Comparison of ENCODE assay signal across 9 cellular contexts in the genomic region with DNA sequence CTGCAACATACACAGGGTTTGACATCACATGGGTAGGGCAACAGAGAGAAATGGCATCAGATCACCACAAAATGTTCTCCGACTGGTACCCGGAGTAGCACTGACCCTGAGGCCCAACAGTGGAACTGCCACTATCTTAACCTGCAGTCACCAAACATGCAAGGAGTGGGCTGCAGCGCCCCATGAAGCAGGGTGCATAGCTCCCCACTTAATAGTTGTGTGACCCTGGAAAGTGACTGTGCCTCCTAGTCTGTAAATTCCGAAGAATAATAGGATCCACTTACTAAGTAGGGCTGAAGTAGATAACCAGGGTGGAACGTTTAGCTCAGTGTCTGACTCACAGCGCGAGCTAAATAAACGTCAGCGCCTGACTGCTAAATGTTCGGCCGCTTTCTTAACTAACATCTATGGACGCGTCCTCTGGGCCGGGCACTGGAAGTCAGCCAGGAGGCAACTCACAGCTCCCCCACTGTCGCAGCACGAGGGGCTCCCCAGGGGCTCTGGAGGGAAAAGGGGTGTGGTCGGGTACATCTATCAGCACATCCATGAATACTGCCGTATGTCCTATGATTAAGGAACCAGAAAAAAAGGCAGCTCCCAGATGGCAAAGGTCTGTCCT. TPM values are rescaled to one million over a fixed set of nuclear protein-coding genes. Genes with fewer than 3 reads are reported as not detected.
DNase-seq lines count a peak whose midpoint lies in the region; ATAC-seq lines count a peak whose summit lies in the region.
"Had no signal": no experiment of that assay in that cellular context is flagged by ENCODE, and none has a peak within 500 bp of the region (broad histone marks: within the 10 kb centered on the region; RNA-seq: fewer than 3 reads in every experiment).

No MANE protein-coding gene starts in this region.

- peaks cover 9% of the 10 kb centered on the region for H3K27me3 Mint-ChIP-seq in activated CD4-positive, alpha-beta T cell treated with anti-CD3 and anti-CD28 coated beads, Interleukin-2, amount 10 ng/mL, durations not matched to agents 7 days and 5 days

- peaks cover 13% of the 10 kb centered on the region for H3K36me3 Mint-ChIP-seq in activated CD4-positive, alpha-beta T cell treated with anti-CD3 and anti-CD28 coated beads, Interleukin-2, amount 10 ng/mL, durations not matched to agents 7 days and 5 days (ENCODE audit: low read depth)

- H3K36me3 ChIP-seq in BLaER1 treated with 17β-estradiol and CSF1 and Interleukin-3, amounts not matched to agents 10 nM and 100 nM = peaks cover 34 to 41% (median 38%) of the 10 kb centered on the region in 11 experiments

- peak overlapping the region; percentile 94 to 100 (median 97) for H3K4me2 ChIP-seq in BLaER1 treated with 17β-estradiol and CSF1 and Interleukin-3, amounts not matched to agents 10 nM and 100 nM

- H3K27ac ChIP-seq in BLaER1 treated with 17β-estradiol and CSF1 and Interleukin-3, amounts not matched to agents 10 nM and 100 nM = peak overlapping the region; percentile 75 to 96 (median 91)

- H4K20me1 ChIP-seq in BLaER1 treated with 17β-estradiol and CSF1 and Interleukin-3, amounts not matched to agents 10 nM and 100 nM = peaks cover 21 to 57% (median 54%) of the 10 kb centered on the region in 11 experiments; a peak in 21 of 22 replicates

- POLR2A ChIA-PET in activated CD4-positive, alpha-beta T cell treated with anti-CD3 and anti-CD28 coated beads, Interleukin-2, amount 10 ng/mL, durations not matched to agents 7 days and 5 days (lab: Charles Lee) = no interaction called here

- peak overlapping the region; percentile 87 to 96 (median 94) for H3K9ac ChIP-seq in BLaER1 treated with 17β-estradiol and CSF1 and Interleukin-3, amounts not matched to agents 10 nM and 100 nM

- peak overlapping the region; percentile 74 to 99 (median 88) for H3K4me3 ChIP-seq in BLaER1 treated with 17β-estradiol and CSF1 and Interleukin-3, amounts not matched to agents 10 nM and 100 nM

- H3K27me3 ChIP-seq in BLaER1 treated with 17β-estradiol and CSF1 and Interleukin-3, amounts not matched to agents 10 nM and 100 nM = no peaks in the 10 kb centered on the region

- peak overlapping the region; percentile 93 for H3K27ac Mint-ChIP-seq in activated CD4-positive, alpha-beta T cell treated with anti-CD3 and anti-CD28 coated beads, Interleukin-2, amount 10 ng/mL, durations not matched to agents 7 days and 5 days

- H3K4me1 ChIP-seq in BLaER1 treated with 17β-estradiol and CSF1 and Interleukin-3, amounts not matched to agents 10 nM and 100 nM = peaks cover 19 to 50% (median 39%) of the 10 kb centered on the region in 10 experiments

- peaks cover 25% of the 10 kb centered on the region for H3K4me1 Mint-ChIP-seq in activated CD4-positive, alpha-beta T cell treated with anti-CD3 and anti-CD28 coated beads, Interleukin-2, amount 10 ng/mL, durations not matched to agents 7 days and 5 days

- DNase-seq in activated CD4-positive, alpha-beta T cell treated with anti-CD3 and anti-CD28 coated beads, Interleukin-2, amount 10 ng/mL, durations not matched to agents 7 days and 5 days = peak; percentile 14
- DNase-seq in fibroblast of gingiva (ENCODE audit: low read depth) = peak; percentile 73
- peak; percentile 76 for DNase-seq in non-pigmented ciliary epithelial cell (ENCODE audit: low read depth)

- H3K9me3 ChIP-seq in BLaER1 treated with 17β-estradiol and CSF1 and Interleukin-3, amounts not matched to agents 10 nM and 100 nM (replicated peaks in 1 of 11) = no peaks in the 10 kb centered on the region

- H3K9me3 Mint-ChIP-seq in activated CD4-positive, alpha-beta T cell treated with anti-CD3 and anti-CD28 coated beads, Interleukin-2, amount 10 ng/mL, durations not matched to agents 7 days and 5 days = no peaks in the 10 kb centered on the region

- CTCF ChIA-PET in activated CD4-positive, alpha-beta T cell treated with anti-CD3 and anti-CD28 coated beads, Interleukin-2, amount 10 ng/mL, durations not matched to agents 7 days and 5 days (lab: Charles Lee) = interaction anchor here (0.6 to 1.2 kb wide), 3 partner anchors 9 to 1748 kb away, joined by 3 read pairs; no protein-coding TSS in a partner anchor

- H3K4me3 Mint-ChIP-seq in activated CD4-positive, alpha-beta T cell treated with anti-CD3 and anti-CD28 coated beads, Interleukin-2, amount 10 ng/mL, durations not matched to agents 7 days and 5 days = peak overlapping the region; percentile 97

- ATAC-seq in HG03159 (IDR thresholded peaks at IDR 0.05; ENCODE audit: unreplicated experiment) (peak; percentile 6), GM19452 (IDR thresholded peaks at IDR 0.05; ENCODE audit: unreplicated experiment) (no peak), HG03039 (IDR thresholded peaks at IDR 0.05; ENCODE audit: unreplicated experiment) (no peak), HG03432 (IDR thresholded peaks at IDR 0.05; ENCODE audit: unreplicated experiment) (no peak)

RNA-seq across cellular contexts. Expression of a gene that starts 0.8 kb away (rescaled TPM):
- 10 to 100 TPM; 30.7 to 34.0 TPM for total RNA-seq in activated CD4-positive, alpha-beta T cell treated with anti-CD3 and anti-CD28 coated beads, Interleukin-2, amount 10 ng/mL, durations not matched to agents 7 days and 5 days

RNA-seq across cellular contexts. Expression of a gene that starts 29.4 kb away (rescaled TPM):
- not detected for total RNA-seq in activated CD4-positive, alpha-beta T cell treated with anti-CD3 and anti-CD28 coated beads, Interleukin-2, amount 10 ng/mL, durations not matched to agents 7 days and 5 days
- total RNA-seq: subcutaneous adipose tissue had no signal

RNA-seq across cellular contexts. Expression of a gene that starts 33.4 kb away (rescaled TPM):
- under 1 TPM; 0.21 to 0.42 TPM for total RNA-seq in activated CD4-positive, alpha-beta T cell treated with anti-CD3 and anti-CD28 coated beads, Interleukin-2, amount 10 ng/mL, durations not matched to agents 7 days and 5 days

Comparison
In these comparisons a context has a peak if more than half of its experiments do, and no peak if none do; other contexts are left out.
1. DNase-seq: peak in every context shown above with its lines; median percentile 76 in non-pigmented ciliary epithelial cell; 73 in fibroblast of gingiva; 14 in activated CD4-positive, alpha-beta T cell treated with anti-CD3 and anti-CD28 coated beads, Interleukin-2, amount 10 ng/mL, durations not matched to agents 7 days and 5 days.